2 cellular contexts compared by ENCODE assay signal in genomic region chr1:21641537-21641936, GRCh38.
TF ChIP-seq lines count a peak whose summit lies in the region.

No MANE protein-coding gene starts in this region.

TF ChIP-seq in HepG2, 621 proteins besides CTCF, POLR2A, EP300 and RAD21:
- TF ChIP-seq ZNF768 (CRISPR knock-in tag; IDR thresholded peaks at IDR 0.05): peak; percentile 94
- TF ChIP-seq HBP1 (CRISPR knock-in tag; IDR thresholded peaks at IDR 0.05; ENCODE audit: low read depth): no peak
- TF ChIP-seq MEF2D (CRISPR knock-in tag; IDR thresholded peaks at IDR 0.05): no peak
- no peak for TF ChIP-seq ARNT (IDR thresholded peaks at IDR 0.05)
- TF ChIP-seq ZGPAT (CRISPR knock-in tag; IDR thresholded peaks at IDR 0.05): no peak
- no peak for TF ChIP-seq PHB2 (IDR thresholded peaks at IDR 0.05; ENCODE audit: partially characterized antibody)
- no peak for TF ChIP-seq TARDBP (CRISPR knock-in tag; IDR thresholded peaks at IDR 0.05)
- peak; percentile 47; the same call in 1 of the 2 replicates for TF ChIP-seq ZMYM3 (CRISPR knock-in tag; IDR thresholded peaks at IDR 0.05)
- peak; percentile 14 for TF ChIP-seq ZFP36 (IDR thresholded peaks at IDR 0.05; ENCODE audit: borderline replicate concordance, low read depth, low read length, partially characterized antibody)
- TF ChIP-seq KDM1A (CRISPR knock-in tag; IDR thresholded peaks at IDR 0.05): 0 out of 2 replicates have a peak, but pooled peaks have one; percentile 40
- TF ChIP-seq PLRG1 (conservative IDR thresholded peaks at IDR 0.05): no peak
- TF ChIP-seq ZBTB10 (CRISPR knock-in tag; IDR thresholded peaks at IDR 0.05; ENCODE audit: borderline replicate concordance): no peak

TF ChIP-seq in SK-N-SH, 30 proteins besides CTCF, POLR2A, EP300 and RAD21:
- TF ChIP-seq NRF1 (IDR thresholded peaks at IDR 0.05; ENCODE audit: low read depth, low read length) (no peak), FOXM1 (IDR thresholded peaks at IDR 0.05; ENCODE audit: low read depth) (no peak), ELF1 (IDR thresholded peaks at IDR 0.05) (no peak), IRF3 (IDR thresholded peaks at IDR 0.05; ENCODE audit: low read depth, low read length) (no peak), MEF2A (IDR thresholded peaks at IDR 0.05; ENCODE audit: borderline replicate concordance, low read depth) (no peak), TCF12 (IDR thresholded peaks at IDR 0.05) (no peak), RXRA (IDR thresholded peaks at IDR 0.05; ENCODE audit: borderline replicate concordance, low read depth) (no peak), TAF1 (IDR thresholded peaks at IDR 0.05; ENCODE audit: borderline replicate concordance, low read depth, low read length) (no peak), ZBTB33 (IDR thresholded peaks at IDR 0.05; ENCODE audit: borderline replicate concordance, low read depth) (no peak)
